Comparison of ENCODE assay signal across 23 cellular contexts in the genomic region with DNA sequence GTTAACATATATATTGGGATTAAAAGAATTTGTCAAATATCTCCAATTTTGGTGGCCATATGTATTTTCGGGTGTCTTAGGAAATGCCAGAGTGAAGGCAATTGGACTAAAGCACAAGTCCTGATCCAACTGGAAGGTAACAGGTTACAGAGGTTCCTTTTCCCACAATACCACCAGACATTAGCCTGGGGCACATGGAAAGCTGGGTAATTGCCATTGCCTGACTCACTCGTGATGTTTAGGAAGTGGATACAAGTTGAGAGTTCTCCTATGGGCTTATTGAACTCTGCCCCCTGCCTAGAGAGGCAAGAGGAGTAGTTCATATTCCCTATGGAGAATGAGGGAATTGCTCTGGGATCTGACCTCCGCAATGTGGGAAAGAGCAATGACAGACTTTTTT. TPM values are rescaled to one million over a fixed set of nuclear protein-coding genes. Genes with fewer than 3 reads are reported as not detected.
"Had no signal": no experiment of that assay in that cellular context is flagged by ENCODE, and none has a peak within 500 bp of the region (broad histone marks: within the 10 kb centered on the region; RNA-seq: fewer than 3 reads in every experiment).

No MANE protein-coding gene starts in this region.

- H3K9ac ChIP-seq: neural progenitor cell had no signal

- H3K9me3 ChIP-seq: esophagus muscularis mucosa, gastrocnemius medialis, left ventricle myocardium inferior, lower lobe of right lung, pancreas, prostate gland, right lobe of liver, tibial artery, upper lobe of left lung, vagina had no signal

- DNase-seq: cortex of kidney; dorsolateral prefrontal cortex; effector CD8-positive, alpha-beta T cell; gastrocnemius medialis; immature natural killer cell; kidney; left cardiac atrium; left ventricle myocardium inferior; lower lobe of right lung; mesenchymal stem cell; midbrain; occipital lobe; pancreas; retina; right lobe of liver; stimulated activated CD4-positive, alpha-beta T cell treated with anti-CD3 and anti-CD28 coated beads, Interleukin-4, amount 100 ng/mL, for 1 hour; stimulated activated CD8-positive, alpha-beta memory T cell treated with anti-CD3 and anti-CD28 coated beads, Interleukin-4, amount 100 ng/mL, for 48 hours; tibial artery; upper lobe of left lung had no signal

- H3K4me2 ChIP-seq: neural progenitor cell had no signal

- H3K27me3 ChIP-seq: right lobe of liver, vagina had no signal

- H3K27ac ChIP-seq: dorsolateral prefrontal cortex, esophagus muscularis mucosa, gastrocnemius medialis, left ventricle myocardium inferior, lower lobe of right lung, neural progenitor cell, pancreas, prostate gland, right lobe of liver, tibial artery, upper lobe of left lung, vagina had no signal

- H2AFZ ChIP-seq: neural progenitor cell had no signal

- H3K4me1 ChIP-seq: prostate gland had no signal

- H3K4me3 ChIP-seq: dorsolateral prefrontal cortex, esophagus muscularis mucosa, gastrocnemius medialis, left ventricle myocardium inferior, lower lobe of right lung, neural progenitor cell, pancreas, prostate gland, right lobe of liver, tibial artery, upper lobe of left lung, vagina had no signal

- H3K36me3 ChIP-seq: esophagus muscularis mucosa, gastrocnemius medialis, left ventricle myocardium inferior, lower lobe of right lung, neural progenitor cell, pancreas, prostate gland, right lobe of liver, tibial artery, upper lobe of left lung, vagina had no signal

RNA-seq across cellular contexts. Expression of a gene that starts 5.7 kb away (rescaled TPM):
- polyA plus RNA-seq: immature natural killer cell had no signal
